ENCODE assay signal across 13 cellular contexts in genomic region chr6:21887301-21888185, GRCh38.
DNase-seq lines count a peak whose midpoint lies in the region; ATAC-seq, FAIRE-seq and TF ChIP-seq lines count a peak whose summit lies in the region.
"Had no signal": no experiment of that assay in that cellular context is flagged by ENCODE, and none has a peak within 500 bp of the region (broad histone marks: within the 10 kb centered on the region; RNA-seq: fewer than 3 reads in every experiment).

No MANE protein-coding gene starts in this region.

- DNase-seq in A549 (ENCODE audit: low read depth in 1 of 2, low spot score in 1 of 2) = peak; percentile 5 to 70
- peak; percentile 57 for DNase-seq in NCI-H1694 (lab: John Stamatoyannopoulos, UW)
- DNase-seq in choroid plexus epithelial cell (ENCODE audit: low read depth) = peak; percentile 79
- no peak for DNase-seq in osteocyte (ENCODE audit: extremely low spot score, unreplicated experiment)
- DNase-seq in activated T-cell treated with anti-CD3 and anti-CD28 coated beads, Interleukin-2, amount 50 U/mL, for 48 hours = no peak
- DNase-seq in activated CD8-positive, alpha-beta memory T cell treated with anti-CD3 and anti-CD28 coated beads, Interleukin-2, amount 50 U/mL, for 48 hours = no peak

- H3K4me1 ChIP-seq in A549 (peaks cover 44% of the 10 kb centered on the region), mesodermal cell (ENCODE audit: control insufficient read depth, insufficient read depth, low read length, poor library complexity, severe bottlenecking) (peaks cover 15% of the 10 kb centered on the region)
- H3K4me1 ChIP-seq: BLaER1 treated with 17β-estradiol and CSF1 and Interleukin-3, amounts not matched to agents 10 nM and 100 nM had no signal

- POLR2A ChIA-PET in A549 (lab: Yijun Ruan, JAX) = interaction anchor here (0.5 to 4.1 kb wide), 13 partner anchors 10 to 940 kb away, joined by 3 to 36 read pairs (median 4); partner anchors contain the start of gene SOX4

- FAIRE-seq in A549 (lab: Jason Lieb, UNC) = no peak
- FAIRE-seq: GM18507, HTR-8/SVneo, islet of Langerhans, urothelium cell line had no signal

- no peak for TF ChIP-seq POLR2A in A549 (IDR thresholded peaks at IDR 0.05; ENCODE audit: low read length)

- peaks cover 5% of the 10 kb centered on the region for H3K9me3 Mint-ChIP-seq in osteocyte (ENCODE audit: unreplicated experiment)

- no peaks in the 10 kb centered on the region for H3K36me3 Mint-ChIP-seq in osteocyte (ENCODE audit: unreplicated experiment)

- no peak overlapping the region for H3K27ac Mint-ChIP-seq in osteocyte (ENCODE audit: unreplicated experiment)

- H3K36me3 ChIP-seq in mesodermal cell (ENCODE audit: control insufficient read depth, insufficient read depth, low read length) = no peaks in the 10 kb centered on the region
- H3K36me3 ChIP-seq: BLaER1 treated with 17β-estradiol and CSF1 and Interleukin-3, amounts not matched to agents 10 nM and 100 nM had no signal

- no peak for TF ChIP-seq CTCF in A549 (IDR thresholded peaks at IDR 0.05)
- TF ChIP-seq CTCF in choroid plexus epithelial cell (conservative IDR thresholded peaks at IDR 0.05; ENCODE audit: low read depth, low read length) = no peak
- no peak for TF ChIP-seq CTCF in osteocyte (IDR thresholded peaks at IDR 0.05)

- no peak; a peak in 2 of 5 replicates for TF ChIP-seq RAD21 in A549 (conservative IDR thresholded peaks at IDR 0.05 in 1 of 2, IDR thresholded peaks at IDR 0.05 in 1 of 2)

- H3K9me3 ChIP-seq in A549 = peaks cover 20% of the 10 kb centered on the region; the same call in 2 of the 3 replicates
- no peaks in the 10 kb centered on the region for H3K9me3 ChIP-seq in mesodermal cell (ENCODE audit: control insufficient read depth, low read length)

- no peaks in the 10 kb centered on the region for H3K27me3 Mint-ChIP-seq in osteocyte (ENCODE audit: unreplicated experiment)

- H3K4me3 Mint-ChIP-seq in osteocyte (ENCODE audit: unreplicated experiment) = no peak overlapping the region

- TF ChIP-seq EP300 in A549 (IDR thresholded peaks at IDR 0.05) = peak in 1 of 2 experiments; percentile 75; a peak in 2 of 5 replicates

- H3K4me1 Mint-ChIP-seq in osteocyte (ENCODE audit: unreplicated experiment) = peaks cover 13% of the 10 kb centered on the region

- 8% methylated on average over 14 of the region's 14 CpGs for WGBS in A549 (ENCODE audit: missing lambda C conversion rate)
- 95% methylated on average over 12 to 14 of the region's 14 CpGs for WGBS in mesodermal cell (ENCODE audit: insufficient coverage in 2 of 2), 2 experiments

- ATAC-seq in A549 = peak; percentile 45 to 64; a peak in 5 of 6 replicates
- no peak for ATAC-seq in HG02588 (IDR thresholded peaks at IDR 0.05; ENCODE audit: unreplicated experiment)

- H3K4me3 ChIP-seq in A549 (peak overlapping the region; percentile 9; the same call in 2 of the 3 replicates), choroid plexus epithelial cell (ENCODE audit: low read depth, low read length) (no peak overlapping the region), mesodermal cell (ENCODE audit: extremely low read depth, insufficient read depth, low read length, poor library complexity, severe bottlenecking) (no peak overlapping the region)
- H3K4me3 ChIP-seq: BLaER1 treated with 17β-estradiol and CSF1 and Interleukin-3, amounts not matched to agents 10 nM and 100 nM had no signal

- H3K4me2 ChIP-seq in A549 = peak overlapping the region; percentile 73
- H3K4me2 ChIP-seq: BLaER1 treated with 17β-estradiol and CSF1 and Interleukin-3, amounts not matched to agents 10 nM and 100 nM had no signal

- CTCF ChIA-PET in A549 (lab: Yijun Ruan, JAX) = interaction anchor here (1.0 to 1.1 kb wide), 2 partner anchors 288 to 299 kb away, joined by 3 read pairs; no protein-coding TSS in a partner anchor

- H3K27ac ChIP-seq in A549 (peak overlapping the region; percentile 93 to 99), mesodermal cell (ENCODE audit: low read depth, low read length, severe bottlenecking) (peak overlapping the region; percentile 94)
- H3K27ac ChIP-seq: BLaER1 treated with 17β-estradiol and CSF1 and Interleukin-3, amounts not matched to agents 10 nM and 100 nM had no signal

TF ChIP-seq in A549, 52 proteins besides CTCF, POLR2A, EP300 and RAD21 (continues in another document):
- TF ChIP-seq HOXB13 (CRISPR knock-in tag; IDR thresholded peaks at IDR 0.05; ENCODE audit: low read depth) (0 out of 2 replicates have a peak, but pooled peaks have one; percentile 39), RARB (CRISPR knock-in tag; IDR thresholded peaks at IDR 0.05) (no peak), JUN (IDR thresholded peaks at IDR 0.05) (peak in 1 of 2 experiments; percentile 55; a peak in 2 of 5 replicates), GATA3 (IDR thresholded peaks at IDR 0.05; ENCODE audit: borderline replicate concordance) (peak; percentile 72), NFE2L2 (conservative IDR thresholded peaks at IDR 0.05; ENCODE audit: low read length) (no peak), MAX (IDR thresholded peaks at IDR 0.05) (no peak), CEBPB (IDR thresholded peaks at IDR 0.05) (peak in 1 of 2 experiments; percentile 38; a peak in 1 of 4 replicates), HEYL (CRISPR knock-in tag; IDR thresholded peaks at IDR 0.05) (no peak), NR3C1 (IDR thresholded peaks at IDR 0.05) (no peak), RNF2 (IDR thresholded peaks at IDR 0.05; ENCODE audit: borderline replicate concordance, low read depth) (no peak), E2F6 (IDR thresholded peaks at IDR 0.05; ENCODE audit: borderline replicate concordance, low read depth) (no peak), REST (IDR thresholded peaks at IDR 0.05) (no peak), FOXS1 (CRISPR knock-in tag; IDR thresholded peaks at IDR 0.05) (no peak), TP53 (CRISPR knock-in tag; IDR thresholded peaks at IDR 0.05) (no peak), HOXA7 (CRISPR knock-in tag; IDR thresholded peaks at IDR 0.05) (no peak), ZFP36 (IDR thresholded peaks at IDR 0.05; ENCODE audit: borderline replicate concordance, partially characterized antibody) (no peak), ZNF302 (CRISPR knock-in tag; IDR thresholded peaks at IDR 0.05) (no peak), CHD2 (IDR thresholded peaks at IDR 0.05; ENCODE audit: low read length, partially characterized antibody) (no peak), RFX5 (IDR thresholded peaks at IDR 0.05) (no peak), MYC (IDR thresholded peaks at IDR 0.05; ENCODE audit: borderline replicate concordance, low read length) (no peak), HOXB5 (CRISPR knock-in tag; IDR thresholded peaks at IDR 0.05) (no peak), KDM5A (IDR thresholded peaks at IDR 0.05) (no peak), SMC3 (IDR thresholded peaks at IDR 0.05) (no peak; the same call in 2 of the 3 replicates), FOSB (CRISPR knock-in tag; IDR thresholded peaks at IDR 0.05) (no peak), ESRRA (IDR thresholded peaks at IDR 0.05; ENCODE audit: borderline replicate concordance, low read length) (no peak), HES2 (IDR thresholded peaks at IDR 0.05) (no peak)

Comparison
In these comparisons a context has a peak if more than half of its experiments do, and no peak if none do; other contexts are left out.
1. DNase-seq: peak in A549 (2 of 2), NCI-H1694 (single experiment) and choroid plexus epithelial cell (single experiment); none in osteocyte (single experiment), activated T-cell treated with anti-CD3 and anti-CD28 coated beads, Interleukin-2, amount 50 U/mL, for 48 hours (0 of 2) and activated CD8-positive, alpha-beta memory T cell treated with anti-CD3 and anti-CD28 coated beads, Interleukin-2, amount 50 U/mL, for 48 hours (single experiment).